ENCODE assay signal across 23 cellular contexts in the genomic region with DNA sequence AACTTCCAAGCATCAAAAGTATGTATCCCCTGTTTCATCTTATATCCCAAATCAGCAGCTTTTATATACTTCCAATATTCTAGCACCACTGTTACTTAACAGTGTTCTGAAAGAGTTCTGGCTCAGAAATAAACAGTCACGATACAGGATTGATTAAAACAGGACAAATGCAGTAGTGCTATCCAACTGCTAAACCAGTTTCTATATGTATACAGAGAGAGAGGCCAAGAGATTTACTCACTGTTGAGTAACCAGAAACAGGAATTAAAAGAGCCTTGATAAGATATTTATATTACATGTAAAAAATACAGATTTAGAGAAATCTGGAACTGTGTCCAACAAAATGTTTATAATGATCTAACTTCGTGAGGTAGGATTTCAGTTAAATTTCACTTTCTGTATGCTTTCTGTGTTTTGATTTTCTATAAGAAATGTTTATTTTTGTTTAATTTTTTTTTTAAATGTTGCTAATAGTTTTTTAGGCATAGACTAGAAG.
DNase-seq lines count a peak whose midpoint lies in the region; ATAC-seq, FAIRE-seq and TF ChIP-seq lines count a peak whose summit lies in the region.
"Had no signal": no experiment of that assay in that cellular context is flagged by ENCODE, and none has a peak within 500 bp of the region (broad histone marks: within the 10 kb centered on the region; RNA-seq: fewer than 3 reads in every experiment).

No MANE protein-coding gene starts in this region.

- H4K20me1 ChIP-seq in hepatocyte (ENCODE audit: insufficient read depth, poor library complexity, severe bottlenecking) = no peaks in the 10 kb centered on the region
- H4K20me1 ChIP-seq: BLaER1 treated with 17β-estradiol and CSF1 and Interleukin-3, amounts not matched to agents 10 nM and 100 nM had no signal

- no peak overlapping the region for H3K4me3 Mint-ChIP-seq in stimulated activated memory B cell treated with anti-CD40 and anti-IgM and Interleukin-4, amounts not matched to agents 10 μg/mL and 1 μg/mL and 100 μg/mL, for 72 hours
- H3K4me3 Mint-ChIP-seq in activated T-cell treated with anti-CD3 and anti-CD28 coated beads, Interleukin-2, amount 50 U/mL, for 72 hours = no peak overlapping the region
- H3K4me3 Mint-ChIP-seq: B cell; CD4-positive, alpha-beta T cell; CD8-positive, alpha-beta T cell had no signal

- H3K36me3 Mint-ChIP-seq in stimulated activated memory B cell treated with anti-CD40 and anti-IgM and Interleukin-4, amounts not matched to agents 10 μg/mL and 1 μg/mL and 100 μg/mL, for 72 hours = peaks cover 26% of the 10 kb centered on the region
- no peaks in the 10 kb centered on the region for H3K36me3 Mint-ChIP-seq in activated T-cell treated with anti-CD3 and anti-CD28 coated beads, Interleukin-2, amount 50 U/mL, for 72 hours (ENCODE audit: insufficient read depth in 2 of 2)

- H3K36me3 ChIP-seq in hepatocyte (replicated peaks; ENCODE audit: insufficient read depth, low read depth) = no peaks in the 10 kb centered on the region

- H3K9me3 Mint-ChIP-seq in stimulated activated memory B cell treated with anti-CD40 and anti-IgM and Interleukin-4, amounts not matched to agents 10 μg/mL and 1 μg/mL and 100 μg/mL, for 72 hours = no peaks in the 10 kb centered on the region
- H3K9me3 Mint-ChIP-seq in activated T-cell treated with anti-CD3 and anti-CD28 coated beads, Interleukin-2, amount 50 U/mL, for 72 hours = no peaks in the 10 kb centered on the region
- H3K9me3 Mint-ChIP-seq: CD4-positive, alpha-beta T cell; CD8-positive, alpha-beta T cell had no signal

- peak; percentile 30 for FAIRE-seq in islet of Langerhans (lab: Jason Lieb, UNC)
- FAIRE-seq: A549, D721Med, GM12891, GM19239 had no signal

- H3K27me3 ChIP-seq in AG04450 (ENCODE audit: control insufficient read depth, insufficient read depth, low read length) = no peaks in the 10 kb centered on the region
- H3K27me3 ChIP-seq in hepatocyte = no peaks in the 10 kb centered on the region
- H3K27me3 ChIP-seq: BLaER1 treated with 17β-estradiol and CSF1 and Interleukin-3, amounts not matched to agents 10 nM and 100 nM had no signal

- no peak overlapping the region for H2AFZ ChIP-seq in hepatocyte

- ATAC-seq in stimulated activated memory B cell treated with anti-CD40 and anti-IgM and Interleukin-4, amounts not matched to agents 10 μg/mL and 1 μg/mL and 100 μg/mL, for 72 hours = no peak
- no peak for ATAC-seq in activated T-cell treated with anti-CD3 and anti-CD28 coated beads, Interleukin-2, amount 50 U/mL, for 72 hours (replicated peaks in 1 of 2)
- ATAC-seq: A549; CD8-positive, alpha-beta T cell had no signal

- H3K27ac ChIP-seq in AG04450 (ENCODE audit: low read depth, low read length) = no peak overlapping the region
- no peak overlapping the region for H3K27ac ChIP-seq in hepatocyte
- H3K27ac ChIP-seq in coronary artery = no peak overlapping the region
- H3K27ac ChIP-seq: 22Rv1; A549; BLaER1 treated with 17β-estradiol and CSF1 and Interleukin-3, amounts not matched to agents 10 nM and 100 nM; C4-2B had no signal

- H3K9me3 ChIP-seq in AG04450 (ENCODE audit: control insufficient read depth, insufficient read depth, low read length) = no peaks in the 10 kb centered on the region
- H3K9me3 ChIP-seq in hepatocyte (ENCODE audit: low read depth) = no peaks in the 10 kb centered on the region
- H3K9me3 ChIP-seq: A549; BLaER1 treated with 17β-estradiol and CSF1 and Interleukin-3, amounts not matched to agents 10 nM and 100 nM; Caco-2 had no signal

- WGBS in hepatocyte (ENCODE audit: low lambda C conversion rate, missing lambda C conversion rate) = 69% methylated on average over 2 of the region's 2 CpGs

- peaks cover 1% of the 10 kb centered on the region for H3K4me1 Mint-ChIP-seq in stimulated activated memory B cell treated with anti-CD40 and anti-IgM and Interleukin-4, amounts not matched to agents 10 μg/mL and 1 μg/mL and 100 μg/mL, for 72 hours
- H3K4me1 Mint-ChIP-seq in activated T-cell treated with anti-CD3 and anti-CD28 coated beads, Interleukin-2, amount 50 U/mL, for 72 hours (ENCODE audit: low read depth) = peaks cover 9% of the 10 kb centered on the region
- H3K4me1 Mint-ChIP-seq: B cell had no signal

- no peaks in the 10 kb centered on the region for H3K4me1 ChIP-seq in hepatocyte (ENCODE audit: insufficient read depth)
- H3K4me1 ChIP-seq: A549 had no signal

- peak overlapping the region; percentile 6 for H3K4me2 ChIP-seq in hepatocyte
- H3K4me2 ChIP-seq: A549; BLaER1 treated with 17β-estradiol and CSF1 and Interleukin-3, amounts not matched to agents 10 nM and 100 nM had no signal

- POLR2A ChIA-PET in AG04450 (lab: Yijun Ruan, JAX) = no interaction called here

- no peaks in the 10 kb centered on the region for H3K27me3 Mint-ChIP-seq in stimulated activated memory B cell treated with anti-CD40 and anti-IgM and Interleukin-4, amounts not matched to agents 10 μg/mL and 1 μg/mL and 100 μg/mL, for 72 hours
- H3K27me3 Mint-ChIP-seq in activated T-cell treated with anti-CD3 and anti-CD28 coated beads, Interleukin-2, amount 50 U/mL, for 72 hours (ENCODE audit: low read depth) = no peaks in the 10 kb centered on the region
- H3K27me3 Mint-ChIP-seq: B cell; CD4-positive, alpha-beta T cell had no signal

- H3K4me3 ChIP-seq in AG04450 (ENCODE audit: low read depth, low read length) (no peak overlapping the region), LNCaP clone FGC (ENCODE audit: low read depth, low read length) (no peak overlapping the region), hepatocyte (no peak overlapping the region), coronary artery (no peak overlapping the region)
- H3K4me3 ChIP-seq: A549; BLaER1 treated with 17β-estradiol and CSF1 and Interleukin-3, amounts not matched to agents 10 nM and 100 nM had no signal

- H3K79me2 ChIP-seq in hepatocyte = no peaks in the 10 kb centered on the region

- peak; percentile 8 for DNase-seq in AG04450 (ENCODE audit: low read depth, low spot score)
- DNase-seq in LNCaP clone FGC (ENCODE audit: low read depth) = peak; percentile 43
- no peak for DNase-seq in hepatocyte (ENCODE audit: low spot score)
- no peak for DNase-seq in epidermal melanocyte (ENCODE audit: insufficient read length, low spot score)
- DNase-seq in coronary artery (ENCODE audit: low spot score) = no peak
- DNase-seq in activated T-cell treated with anti-CD3 and anti-CD28 coated beads, Interleukin-2, amount 50 U/mL, for 72 hours = no peak
- DNase-seq: AML-193; Caco-2; Calu3; CD4-positive, alpha-beta T cell; CD8-positive, alpha-beta T cell; DMS79 treated with DMSO at 0.1 percent for 48 hours; GF-D8 had no signal

- no peak overlapping the region for H3K27ac Mint-ChIP-seq in stimulated activated memory B cell treated with anti-CD40 and anti-IgM and Interleukin-4, amounts not matched to agents 10 μg/mL and 1 μg/mL and 100 μg/mL, for 72 hours
- no peak overlapping the region for H3K27ac Mint-ChIP-seq in activated T-cell treated with anti-CD3 and anti-CD28 coated beads, Interleukin-2, amount 50 U/mL, for 72 hours
- H3K27ac Mint-ChIP-seq: B cell; CD4-positive, alpha-beta T cell had no signal

- TF ChIP-seq CTCF in AG04450 (IDR thresholded peaks at IDR 0.05; ENCODE audit: low read depth, low read length) = no peak
- TF ChIP-seq CTCF in LNCaP clone FGC (IDR thresholded peaks at IDR 0.05; ENCODE audit: control insufficient read depth, extremely low read depth, insufficient read depth) = no peak
- TF ChIP-seq CTCF in hepatocyte (IDR thresholded peaks at IDR 0.05; ENCODE audit: poor library complexity) = no peak
- TF ChIP-seq CTCF in coronary artery (IDR thresholded peaks at IDR 0.05) = no peak

- CTCF ChIA-PET in AG04450 (lab: Charles Lee) = interaction anchor here (0.6 to 1.4 kb wide), 3 partner anchors 62 to 279 kb away, joined by 3 to 5 read pairs (median 3); no protein-coding TSS in a partner anchor

- H3K9me2 ChIP-seq in hepatocyte (replicated peaks; ENCODE audit: insufficient read depth) = no peaks in the 10 kb centered on the region

Comparison
In these comparisons a context has a peak if more than half of its experiments do, and no peak if none do; other contexts are left out.
1. DNase-seq: peak in AG04450 (single experiment) and LNCaP clone FGC (single experiment); none in hepatocyte (single experiment), epidermal melanocyte (single experiment), coronary artery (single experiment) and activated T-cell treated with anti-CD3 and anti-CD28 coated beads, Interleukin-2, amount 50 U/mL, for 72 hours (0 of 2).